Comparison of ENCODE assay signal across 31 cellular contexts in the genomic region with DNA sequence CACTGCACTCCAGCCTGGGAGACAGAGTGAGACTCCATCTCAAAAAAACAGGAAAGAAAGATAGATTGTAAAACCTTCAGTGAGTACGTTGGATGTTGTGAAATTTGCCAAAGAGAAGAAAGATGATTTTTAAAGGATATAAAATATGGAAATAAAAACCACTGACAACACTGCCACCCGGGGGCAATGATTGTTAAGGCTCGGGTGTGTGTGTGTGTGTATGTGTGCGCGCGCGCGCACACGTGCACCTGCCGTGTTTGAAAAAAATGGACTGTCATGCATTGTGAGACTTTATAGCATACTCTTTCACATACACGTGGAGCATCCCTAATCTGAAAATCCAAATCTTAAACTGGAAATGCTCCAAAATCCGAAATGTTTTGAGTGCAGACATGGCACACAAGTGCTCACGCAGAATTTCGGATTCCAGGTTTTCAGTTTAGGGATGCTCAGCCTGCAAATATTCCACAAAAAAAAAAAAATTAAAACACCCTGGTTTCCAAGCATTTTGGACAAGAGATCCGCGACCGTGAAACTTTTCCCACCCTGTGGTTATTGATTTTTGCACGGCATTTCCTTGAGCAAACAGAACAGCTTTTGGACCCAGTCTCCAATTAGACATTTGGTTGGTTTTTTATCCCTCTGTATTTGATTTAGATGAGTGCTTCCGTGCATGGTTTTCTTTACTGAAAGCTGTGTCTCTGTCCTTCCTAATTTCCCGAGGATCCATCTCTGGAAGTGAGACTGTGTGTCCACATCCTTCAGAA.
DNase-seq lines count a peak whose midpoint lies in the region; ATAC-seq, FAIRE-seq and TF ChIP-seq lines count a peak whose summit lies in the region.
"Had no signal": no experiment of that assay in that cellular context is flagged by ENCODE, and none has a peak within 500 bp of the region (broad histone marks: within the 10 kb centered on the region; RNA-seq: fewer than 3 reads in every experiment).

No MANE protein-coding gene starts in this region.

- H3K27me3 ChIP-seq in endodermal cell (ENCODE audit: control insufficient read depth, insufficient read depth, low read length, poor library complexity, severe bottlenecking), result no peaks in the 10 kb centered on the region
- H3K27me3 ChIP-seq: testis, vagina had no signal

- H3K9me3 ChIP-seq in OCI-LY7 (ENCODE audit: low read length), result no peaks in the 10 kb centered on the region
- no peaks in the 10 kb centered on the region for H3K9me3 ChIP-seq in endodermal cell (ENCODE audit: control insufficient read depth, low read length)
- H3K9me3 ChIP-seq: HAP-1, testis, vagina had no signal

- no TSS peak for BruUV-seq in OCI-LY7 (replicated peaks; lab: Mats Ljungman, UMichigan)

- no peaks in the 10 kb centered on the region for H3K4me1 Mint-ChIP-seq in endodermal cell
- H3K4me1 Mint-ChIP-seq in progenitor cell of endocrine pancreas (ENCODE audit: low read depth), result peaks cover 11% of the 10 kb centered on the region
- H3K4me1 Mint-ChIP-seq: B cell had no signal

- H3K27ac ChIP-seq in OCI-LY7 (ENCODE audit: low read depth, low read length, poor library complexity, severe bottlenecking) (no peak overlapping the region), endodermal cell (ENCODE audit: low read depth, low read length) (no peak overlapping the region)
- H3K27ac ChIP-seq: HL-60, testis, vagina had no signal

- H3K27ac Mint-ChIP-seq in endodermal cell, result no peak overlapping the region
- no peak overlapping the region for H3K27ac Mint-ChIP-seq in progenitor cell of endocrine pancreas
- H3K27ac Mint-ChIP-seq: activated CD8-positive, alpha-beta T cell treated with anti-CD3 and anti-CD28 coated beads, Interleukin-2, amount 10 ng/mL, durations not matched to agents 7 days and 5 days; activated naive CD4-positive, alpha-beta T cell treated with anti-CD3 and anti-CD28 coated beads, Interleukin-2, amount 50 U/mL, for 72 hours; activated T-helper 2 cell treated with anti-CD3 and anti-CD28 coated beads, Interferon-gamma antibody, Interleukin-2, Interleukin-4, amounts not matched to agents 10 μg/mL and 5 μg/mL and 100 μg/mL, durations not matched to agents 14 hours and 24 hours and 36 hours; B cell; immature natural killer cell had no signal

- intact Hi-C loops in OCI-LY7 (cut with micrococcal nuclease; ENCODE audit: unreplicated experiment), result no loop called here

- no peaks in the 10 kb centered on the region for H3K9me3 Mint-ChIP-seq in endodermal cell
- no peaks in the 10 kb centered on the region for H3K9me3 Mint-ChIP-seq in progenitor cell of endocrine pancreas (ENCODE audit: low read depth)
- H3K9me3 Mint-ChIP-seq: activated naive CD4-positive, alpha-beta T cell treated with anti-CD3 and anti-CD28 coated beads, Interleukin-2, amount 50 U/mL, for 72 hours; activated T-helper 2 cell treated with anti-CD3 and anti-CD28 coated beads, Interferon-gamma antibody, Interleukin-2, Interleukin-4, amounts not matched to agents 10 μg/mL and 5 μg/mL and 100 μg/mL, durations not matched to agents 14 hours and 24 hours and 36 hours; immature natural killer cell had no signal

- H3K4me3 ChIP-seq in OCI-LY7 (ENCODE audit: low read depth, low read length, poor library complexity, severe bottlenecking) (no peak overlapping the region), endodermal cell (ENCODE audit: low read length) (no peak overlapping the region)
- H3K4me3 ChIP-seq: HAP-1, testis, vagina had no signal

- H3K4me2 ChIP-seq in OCI-LY7 (ENCODE audit: low read length), result no peak overlapping the region

- no peak for FAIRE-seq in RCC 7860 (lab: Jason Lieb, UNC)
- FAIRE-seq: G401.6 had no signal

- H3K4me1 ChIP-seq in OCI-LY7 (ENCODE audit: insufficient read depth, low read length, poor library complexity, severe bottlenecking), result no peaks in the 10 kb centered on the region
- no peaks in the 10 kb centered on the region for H3K4me1 ChIP-seq in endodermal cell (ENCODE audit: control insufficient read depth, insufficient read depth, low read length)
- H3K4me1 ChIP-seq: HAP-1, testis, vagina had no signal

- H2AFZ ChIP-seq in OCI-LY7 (ENCODE audit: low read length), result no peak overlapping the region

- no peak overlapping the region for H3K9ac ChIP-seq in endodermal cell (ENCODE audit: extremely low read depth, low read length, poor library complexity, severe bottlenecking)

- TF ChIP-seq CTCF in OCI-LY7 (conservative IDR thresholded peaks at IDR 0.05; ENCODE audit: low read length) (0 out of 2 replicates have a peak, but pooled peaks have one; percentile 17), endodermal cell (conservative IDR thresholded peaks at IDR 0.05) (no peak), progenitor cell of endocrine pancreas (IDR thresholded peaks at IDR 0.05; ENCODE audit: unreplicated experiment) (peak; percentile 16)

- H3K4me3 Mint-ChIP-seq in endodermal cell (no peak overlapping the region), progenitor cell of endocrine pancreas (ENCODE audit: low read depth) (no peak overlapping the region)
- H3K4me3 Mint-ChIP-seq: activated CD8-positive, alpha-beta T cell treated with anti-CD3 and anti-CD28 coated beads, Interleukin-2, amount 10 ng/mL, durations not matched to agents 7 days and 5 days; B cell; immature natural killer cell had no signal

- H3K9me2 ChIP-seq in OCI-LY7 (ENCODE audit: insufficient read depth, low read length), result no peaks in the 10 kb centered on the region

- H3K36me3 ChIP-seq in OCI-LY7 (ENCODE audit: insufficient read depth, low read length) (no peaks in the 10 kb centered on the region), endodermal cell (ENCODE audit: control insufficient read depth, insufficient read depth, low read length) (no peaks in the 10 kb centered on the region)
- H3K36me3 ChIP-seq: HAP-1, vagina had no signal

- no peaks in the 10 kb centered on the region for H3K27me3 Mint-ChIP-seq in endodermal cell (ENCODE audit: insufficient read depth)
- H3K27me3 Mint-ChIP-seq in progenitor cell of endocrine pancreas, result no peaks in the 10 kb centered on the region

- H4K20me1 ChIP-seq in OCI-LY7 (ENCODE audit: insufficient read depth, low read length), result no peaks in the 10 kb centered on the region

- 92 to 94% methylated on average over 8 to 20 of the region's 20 CpGs for WGBS in endodermal cell (ENCODE audit: insufficient coverage in 1 of 2, insufficient read length in 1 of 2), 2 experiments

- POLR2A ChIA-PET in OCI-LY7 (lab: Charles Lee), result no interaction called here

- CTCF ChIA-PET in OCI-LY7 (lab: Charles Lee; ENCODE audit: unreplicated experiment), result no interaction called here

- H3K79me2 ChIP-seq in OCI-LY7 (ENCODE audit: insufficient read depth, low read depth, low read length), result no peaks in the 10 kb centered on the region

- peaks cover 16% of the 10 kb centered on the region for H3K36me3 Mint-ChIP-seq in endodermal cell (ENCODE audit: low read depth)
- H3K36me3 Mint-ChIP-seq in progenitor cell of endocrine pancreas (ENCODE audit: insufficient read depth), result peaks cover 6% of the 10 kb centered on the region
- H3K36me3 Mint-ChIP-seq: activated naive CD4-positive, alpha-beta T cell treated with anti-CD3 and anti-CD28 coated beads, Interleukin-2, amount 50 U/mL, for 72 hours had no signal

- ATAC-seq in GM21786 (IDR thresholded peaks at IDR 0.05; ENCODE audit: unreplicated experiment), result no peak
- ATAC-seq: activated CD8-positive, alpha-beta T cell treated with anti-CD3 and anti-CD28 coated beads, Interleukin-2, amount 10 ng/mL, durations not matched to agents 7 days and 5 days; activated naive CD4-positive, alpha-beta T cell treated with anti-CD3 and anti-CD28 coated beads, Interleukin-2, amount 50 U/mL, for 72 hours; left lobe of liver; Right ventricle myocardium inferior; SK-N-SH treated with all-trans-retinoic acid at 6 μM for 48 hours; stimulated activated naive CD8-positive, alpha-beta T cell treated with anti-CD3 and anti-CD28 coated beads, Interleukin-15, Interleukin-2, amounts not matched to agents 100 U/mL and 50 U/mL, for 24 hours had no signal

- DNase-seq in NCI-H146 (lab: John Stamatoyannopoulos, UW), result peak; percentile 2
- DNase-seq in NCI-H146 treated with DMSO at 0.1 percent for 48 hours (lab: John Stamatoyannopoulos, UW; ENCODE audit: unreplicated experiment), result no peak
- DNase-seq in OCI-LY7 (ENCODE audit: low spot score), result no peak
- peak; percentile 22 for DNase-seq in endodermal cell
- DNase-seq in progenitor cell of endocrine pancreas (ENCODE audit: low spot score, unreplicated experiment), result no peak
- no peak for DNase-seq in RCC 7860 (ENCODE audit: low spot score)
- DNase-seq in NCI-H1105 treated with DMSO at 0.1 percent for 48 hours (lab: John Stamatoyannopoulos, UW), result no peak
- DNase-seq: activated CD8-positive, alpha-beta T cell treated with anti-CD3 and anti-CD28 coated beads, Interleukin-2, amount 10 ng/mL, durations not matched to agents 7 days and 5 days; central memory CD4-positive, alpha-beta T cell; DMS153; hypothalamus; immature natural killer cell; Kasumi-1; mesendoderm; NCI-H2029 treated with DMSO at 0.1 percent for 48 hours; NCI-H446; NCI-H82; stimulated activated naive CD8-positive, alpha-beta T cell treated with anti-CD3 and anti-CD28 coated beads, Interleukin-15, Interleukin-2, amounts not matched to agents 100 U/mL and 50 U/mL, for 24 hours; T-helper 2 cell; testis had no signal

Comparison
In these comparisons a context has a peak if more than half of its experiments do, and no peak if none do; other contexts are left out.
1. DNase-seq: peak in NCI-H146 (single experiment) and endodermal cell (single experiment); none in NCI-H146 treated with DMSO at 0.1 percent for 48 hours (single experiment), OCI-LY7 (single experiment), progenitor cell of endocrine pancreas (single experiment), RCC 7860 (single experiment) and NCI-H1105 treated with DMSO at 0.1 percent for 48 hours (single experiment).